ENCODE assay signal across 30 cellular contexts in genomic region chr7:70498633-70499032, GRCh38.
DNase-seq lines count a peak whose midpoint lies in the region; ATAC-seq, FAIRE-seq and TF ChIP-seq lines count a peak whose summit lies in the region.
"Had no signal": no experiment of that assay in that cellular context is flagged by ENCODE, and none has a peak within 500 bp of the region (broad histone marks: within the 10 kb centered on the region; RNA-seq: fewer than 3 reads in every experiment).

No MANE protein-coding gene starts in this region.

- H3K4me2 ChIP-seq in H9 (ENCODE audit: insufficient read depth, insufficient read length, low read length): no peak overlapping the region
- no peak overlapping the region for H3K4me2 ChIP-seq in H1 (ENCODE audit: insufficient read depth in 1 of 2, low read depth in 2 of 2, low read length in 2 of 2)

- H3K36me3 Mint-ChIP-seq in H9 (ENCODE audit: insufficient read depth in 1 of 3, low read depth in 3 of 3): no peaks in the 10 kb centered on the region
- H3K36me3 Mint-ChIP-seq: IgD-negative memory B cell; naive thymus-derived CD4-positive, alpha-beta T cell; stimulated activated effector memory CD8-positive, alpha-beta T cell treated with anti-CD3 and anti-CD28 coated beads, Interleukin-12 subunit alpha, Interleukin-12 subunit beta, amount 100 ng/mL, for 72 hours had no signal

- no peak for DNase-seq in H9
- DNase-seq in NCI-H1694 (lab: John Stamatoyannopoulos, UW): peak; percentile 46
- no peak for DNase-seq in H1 (ENCODE audit: low read depth in 1 of 2, low spot score in 2 of 2)
- DNase-seq in pancreas: no peak
- DNase-seq in retina: no peak
- DNase-seq in HUDEP-2 (lab: John Stamatoyannopoulos, UW; ENCODE audit: unreplicated experiment in 76 of 76): no peak
- DNase-seq in D721Med (ENCODE audit: insufficient read length, low spot score): no peak
- DNase-seq: activated CD4-positive, alpha-beta T cell treated with anti-CD3 and anti-CD28 coated beads, Interleukin-2, amount 50 U/mL, for 48 hours; activated CD8-positive, alpha-beta memory T cell treated with anti-CD3 and anti-CD28 coated beads, Interleukin-2, amount 50 U/mL, for 48 hours; activated naive CD4-positive, alpha-beta T cell treated with Interleukin-2 at 50 U/mL for 16 hours; body of pancreas; COR-L47; foreskin fibroblast; heart right ventricle; HFFc6; kidney glomerular epithelial cell; naive thymus-derived CD4-positive, alpha-beta T cell; NCI-H1048; Peyer's patch; psoas muscle; SHP77; substantia nigra; T-helper 2 cell; upper lobe of right lung had no signal

- POLR2A ChIA-PET in H1 (lab: Charles Lee; ENCODE audit: partially characterized antibody): no interaction called here

- H4K8ac ChIP-seq in H9 (replicated peaks; ENCODE audit: insufficient read length, low read depth, low read length) (no peak overlapping the region), H1 (ENCODE audit: extremely low read depth, insufficient read depth, low read length) (no peak overlapping the region)

- H2AK5ac ChIP-seq in H9 (ENCODE audit: insufficient read length, low read length) (no peak overlapping the region), H1 (ENCODE audit: low read depth, low read length) (no peak overlapping the region)

- H2BK120ac ChIP-seq in H9 (ENCODE audit: low read depth, low read length, poor library complexity, severe bottlenecking) (no peak overlapping the region), H1 (replicated peaks; ENCODE audit: low read depth, low read length) (no peak overlapping the region)

- H3K56ac ChIP-seq in H9 (ENCODE audit: insufficient read length, low read depth, low read length): no peak overlapping the region
- H3K56ac ChIP-seq in H1 (replicated peaks; ENCODE audit: insufficient read length, low read depth, low read length): no peak overlapping the region

- no peaks in the 10 kb centered on the region for H3K79me2 ChIP-seq in H9 (ENCODE audit: insufficient read depth, low read length)
- H3K79me2 ChIP-seq in H1 (ENCODE audit: control insufficient read depth in 1 of 2, insufficient read depth in 2 of 2, low read length in 2 of 2): no peaks in the 10 kb centered on the region

- H3K4ac ChIP-seq in H9 (ENCODE audit: low read depth, low read length) (no peak overlapping the region), H1 (replicated peaks; ENCODE audit: insufficient read length, low read depth, low read length) (no peak overlapping the region)

- no peak for TF ChIP-seq CTCF in H9 (conservative IDR thresholded peaks at IDR 0.05)
- TF ChIP-seq CTCF in H1 (IDR thresholded peaks at IDR 0.05; ENCODE audit: control extremely low read depth in 1 of 3, insufficient read depth in 1 of 3, low read depth in 1 of 3, low read length in 3 of 3): no peak
- no peak for TF ChIP-seq CTCF in pancreas (IDR thresholded peaks at IDR 0.05)
- TF ChIP-seq CTCF in D721Med (IDR thresholded peaks at IDR 0.05; ENCODE audit: insufficient read depth, missing control alignments): no peak

- no peak overlapping the region for H3K4me3 ChIP-seq in H1 (ENCODE audit: extremely low read depth in 1 of 4, insufficient read depth in 2 of 4, low read depth in 3 of 4, low read length in 4 of 4)
- no peak overlapping the region for H3K4me3 ChIP-seq in pancreas
- H3K4me3 ChIP-seq: body of pancreas, heart right ventricle, Peyer's patch, psoas muscle, upper lobe of right lung had no signal

- no peak for TF ChIP-seq EP300 in H1 (IDR thresholded peaks at IDR 0.05; ENCODE audit: borderline replicate concordance in 1 of 2, low read depth in 2 of 2, low read length in 2 of 2)

- no peak overlapping the region for H3K4me3 Mint-ChIP-seq in H9
- H3K4me3 Mint-ChIP-seq: activated T-helper 1 cell treated with anti-CD3 and anti-CD28 coated beads, Interleukin-12 subunit alpha, Interleukin-12 subunit beta, Interleukin-2, Interleukin-4 antibody, amounts not matched to agents 30 ng/mL and 10 ng/mL and 1 ng/mL, durations not matched to agents 14 hours and 24 hours and 36 hours; central memory CD8-positive, alpha-beta T cell; HFFc6; IgD-negative memory B cell; naive thymus-derived CD4-positive, alpha-beta T cell; stimulated activated effector memory CD8-positive, alpha-beta T cell treated with anti-CD3 and anti-CD28 coated beads, Interleukin-12 subunit alpha, Interleukin-12 subunit beta, amount 100 ng/mL, for 72 hours had no signal

- H3K9ac ChIP-seq in H9 (ENCODE audit: extremely low read depth, insufficient read length, low read length): no peak overlapping the region
- H3K9ac ChIP-seq in H1 (replicated peaks in 1 of 4; ENCODE audit: extremely low read depth in 1 of 4, low read depth in 3 of 4, low read length in 3 of 4): no peak overlapping the region

- H3K9me3 Mint-ChIP-seq in H9: no peaks in the 10 kb centered on the region
- H3K9me3 Mint-ChIP-seq: activated T-helper 1 cell treated with anti-CD3 and anti-CD28 coated beads, Interleukin-12 subunit alpha, Interleukin-12 subunit beta, Interleukin-2, Interleukin-4 antibody, amounts not matched to agents 30 ng/mL and 10 ng/mL and 1 ng/mL, durations not matched to agents 14 hours and 24 hours and 36 hours; central memory CD8-positive, alpha-beta T cell; IgD-negative memory B cell; stimulated activated effector memory CD8-positive, alpha-beta T cell treated with anti-CD3 and anti-CD28 coated beads, Interleukin-12 subunit alpha, Interleukin-12 subunit beta, amount 100 ng/mL, for 72 hours had no signal

- peak in 3 of 4 donors; percentile 30 to 62 (median 35) for ATAC-seq in pancreas
- ATAC-seq: activated CD4-positive, CD25-positive, alpha-beta regulatory T cell treated with anti-CD3 and anti-CD28 coated beads, Interleukin-2, amount 50 U/mL, for 24 hours; body of pancreas; heart right ventricle; naive thymus-derived CD4-positive, alpha-beta T cell; psoas muscle; stimulated activated effector memory CD8-positive, alpha-beta T cell treated with anti-CD3 and anti-CD28 coated beads, Interleukin-12 subunit alpha, Interleukin-12 subunit beta, amount 100 ng/mL, for 72 hours; upper lobe of right lung had no signal

- H3K79me1 ChIP-seq in H9 (ENCODE audit: insufficient read depth, low read depth, low read length, poor library complexity, severe bottlenecking): no peaks in the 10 kb centered on the region
- no peaks in the 10 kb centered on the region for H3K79me1 ChIP-seq in H1 (ENCODE audit: low read depth, low read length)

- no peaks in the 10 kb centered on the region for H3K27me3 ChIP-seq in H9 (ENCODE audit: insufficient read depth, low read length)
- H3K27me3 ChIP-seq in H1 (replicated peaks in 1 of 4; ENCODE audit: control insufficient read depth in 3 of 4, extremely low read depth in 1 of 4, insufficient read depth in 3 of 4, low read length in 3 of 4): no peaks in the 10 kb centered on the region
- H3K27me3 ChIP-seq in pancreas: no peaks in the 10 kb centered on the region
- H3K27me3 ChIP-seq: body of pancreas, heart right ventricle, Peyer's patch, upper lobe of right lung had no signal

- H3K4me1 Mint-ChIP-seq in H9: no peaks in the 10 kb centered on the region; a peak in 1 of 4 replicates
- H3K4me1 Mint-ChIP-seq: central memory CD8-positive, alpha-beta T cell; IgD-negative memory B cell; naive thymus-derived CD4-positive, alpha-beta T cell; stimulated activated effector memory CD8-positive, alpha-beta T cell treated with anti-CD3 and anti-CD28 coated beads, Interleukin-12 subunit alpha, Interleukin-12 subunit beta, amount 100 ng/mL, for 72 hours had no signal

- intact Hi-C loops in pancreas (cut with DNase I): no loop called here

- CTCF ChIA-PET in H1 (lab: Charles Lee; ENCODE audit: partially characterized antibody): interaction anchor here (0.6 kb wide), 1 partner anchor 116 kb away, joined by 3 read pairs; no protein-coding TSS in a partner anchor

- H3T11ph ChIP-seq in H9 (ENCODE audit: low read length): no peak overlapping the region

- H4K91ac ChIP-seq in H9 (ENCODE audit: insufficient read length, low read depth, low read length) (no peak overlapping the region), H1 (replicated peaks; ENCODE audit: insufficient read length, low read length) (no peak overlapping the region)

- H4K5ac ChIP-seq in H9 (ENCODE audit: insufficient read length, low read depth, low read length) (no peak overlapping the region), H1 (ENCODE audit: insufficient read length, low read depth, low read length) (no peak overlapping the region)

- H2BK12ac ChIP-seq in H9 (ENCODE audit: insufficient read length, low read depth, low read length): no peak overlapping the region
- H2BK12ac ChIP-seq in H1 (ENCODE audit: low read depth, low read length): no peak overlapping the region

- H3K27ac ChIP-seq in H9 (ENCODE audit: insufficient read length, low read depth, low read length) (no peak overlapping the region), H1 (ENCODE audit: low read depth, low read length) (no peak overlapping the region), pancreas (no peak overlapping the region)
- H3K27ac ChIP-seq: body of pancreas, C4-2B, heart right ventricle, Peyer's patch, psoas muscle, upper lobe of right lung had no signal

- WGBS in H9 (ENCODE audit: extremely low coverage, insufficient read length, low lambda C conversion rate): no CpG with 5 or more reads among the region's 4 CpGs
- 98% methylated on average over 4 of the region's 4 CpGs; no CpG with 5 or more reads in 1 of the 2 experiments for WGBS in H1 (ENCODE audit: extremely low coverage in 1 of 2, insufficient coverage in 1 of 2, insufficient read length in 1 of 2, insufficient replicate concordance in 2 of 2, low coverage in 1 of 2, low lambda C conversion rate in 2 of 2, missing lambda C conversion rate in 1 of 2), 2 experiments
- 44 to 55% methylated on average over 4 of the region's 4 CpGs for WGBS in pancreas, 2 donors

- H2BK20ac ChIP-seq in H9 (ENCODE audit: low read depth, low read length, poor library complexity, severe bottlenecking) (no peak overlapping the region), H1 (ENCODE audit: low read length) (no peak overlapping the region)

- no peak overlapping the region for H3K27ac Mint-ChIP-seq in H9
- H3K27ac Mint-ChIP-seq: activated T-helper 1 cell treated with anti-CD3 and anti-CD28 coated beads, Interleukin-12 subunit alpha, Interleukin-12 subunit beta, Interleukin-2, Interleukin-4 antibody, amounts not matched to agents 30 ng/mL and 10 ng/mL and 1 ng/mL, durations not matched to agents 14 hours and 24 hours and 36 hours; HFFc6; IgD-negative memory B cell; stimulated activated effector memory CD8-positive, alpha-beta T cell treated with anti-CD3 and anti-CD28 coated beads, Interleukin-12 subunit alpha, Interleukin-12 subunit beta, amount 100 ng/mL, for 72 hours had no signal

- no peaks in the 10 kb centered on the region for H4K20me1 ChIP-seq in H9 (ENCODE audit: control insufficient read depth, insufficient read depth, insufficient read length)
- no peaks in the 10 kb centered on the region for H4K20me1 ChIP-seq in H1 (replicated peaks in 1 of 2; ENCODE audit: control insufficient read depth in 1 of 2, insufficient read depth in 2 of 2, low read length in 2 of 2)

- H3K14ac ChIP-seq in H9 (ENCODE audit: insufficient read depth, low read length) (peak overlapping the region; percentile 50), H1 (ENCODE audit: insufficient read length) (no peak overlapping the region)

- no peak overlapping the region for H2BK15ac ChIP-seq in H9 (ENCODE audit: low read depth, low read length)
- 0 out of 2 replicates have a peak overlapping the region, but pooled peaks have one; percentile 18 for H2BK15ac ChIP-seq in H1 (ENCODE audit: low read length)

- no peaks in the 10 kb centered on the region for H3K4me1 ChIP-seq in H9 (ENCODE audit: insufficient read depth, low read length)
- H3K4me1 ChIP-seq in H1 (replicated peaks in 1 of 4; ENCODE audit: control insufficient read depth in 3 of 4, insufficient read depth in 4 of 4, low read length in 3 of 4): no peaks in the 10 kb centered on the region
- H3K4me1 ChIP-seq in pancreas: no peaks in the 10 kb centered on the region
- H3K4me1 ChIP-seq: heart right ventricle, Peyer's patch, upper lobe of right lung had no signal

- H3K23me2 ChIP-seq in H9 (ENCODE audit: insufficient read length, low read depth, low read length, poor library complexity, severe bottlenecking): no peaks in the 10 kb centered on the region
- H3K23me2 ChIP-seq in H1 (ENCODE audit: low read depth, low read length): peaks cover 13% of the 10 kb centered on the region; the same call in 1 of the 2 replicates

- no peak for TF ChIP-seq RAD21 in H1 (IDR thresholded peaks at IDR 0.05 in 1 of 2, conservative IDR thresholded peaks at IDR 0.05 in 1 of 2; ENCODE audit: low read depth in 2 of 2, low read length in 2 of 2)

- FAIRE-seq in H1 (lab: Jason Lieb, UNC) (no peak), pancreas (lab: Jason Lieb, UNC) (no peak), D721Med (lab: Jason Lieb, UNC) (no peak)

- H3K23ac ChIP-seq in H9 (ENCODE audit: insufficient read length, low read depth, low read length): no peak overlapping the region
- H3K23ac ChIP-seq in H1 (ENCODE audit: insufficient read length): no peak overlapping the region

- 0 out of 2 replicates have a peak, but pooled peaks cover 2% of the 10 kb centered on the region for H3K27me3 Mint-ChIP-seq in H9 (ENCODE audit: low read depth)
- H3K27me3 Mint-ChIP-seq: central memory CD8-positive, alpha-beta T cell; IgD-negative memory B cell; naive thymus-derived CD4-positive, alpha-beta T cell had no signal

- no peak for TF ChIP-seq POLR2A in H1 (IDR thresholded peaks at IDR 0.05; ENCODE audit: control extremely low read depth in 1 of 2, low read depth in 2 of 2, low read length in 2 of 2)

- H3K9me3 ChIP-seq in H9 (ENCODE audit: control insufficient read depth, low read depth, low read length): no peaks in the 10 kb centered on the region
- no peaks in the 10 kb centered on the region for H3K9me3 ChIP-seq in H1 (ENCODE audit: insufficient read depth in 2 of 2, low read depth in 1 of 2, low read length in 1 of 2)
- H3K9me3 ChIP-seq in pancreas: no peaks in the 10 kb centered on the region
- H3K9me3 ChIP-seq: body of pancreas, Peyer's patch, psoas muscle, upper lobe of right lung had no signal

- no peak overlapping the region for H3K18ac ChIP-seq in H9 (ENCODE audit: insufficient read length, low read depth, low read length)
- no peak overlapping the region for H3K18ac ChIP-seq in H1 (ENCODE audit: extremely low read depth, low read length)

- H2AFZ ChIP-seq in H9 (ENCODE audit: low read length) (no peak overlapping the region), H1 (ENCODE audit: low read length) (no peak overlapping the region)

- no peaks in the 10 kb centered on the region for H3K36me3 ChIP-seq in H1 (ENCODE audit: control insufficient read depth in 2 of 4, insufficient read depth in 4 of 4, low read length in 3 of 4)
- H3K36me3 ChIP-seq in pancreas: no peaks in the 10 kb centered on the region
- H3K36me3 ChIP-seq: heart right ventricle, Peyer's patch, upper lobe of right lung had no signal

- no peak overlapping the region for H2BK5ac ChIP-seq in H9 (ENCODE audit: insufficient read length, low read length)
- no peak overlapping the region for H2BK5ac ChIP-seq in H1 (ENCODE audit: low read depth, low read length)
